In the genomic region with DNA sequence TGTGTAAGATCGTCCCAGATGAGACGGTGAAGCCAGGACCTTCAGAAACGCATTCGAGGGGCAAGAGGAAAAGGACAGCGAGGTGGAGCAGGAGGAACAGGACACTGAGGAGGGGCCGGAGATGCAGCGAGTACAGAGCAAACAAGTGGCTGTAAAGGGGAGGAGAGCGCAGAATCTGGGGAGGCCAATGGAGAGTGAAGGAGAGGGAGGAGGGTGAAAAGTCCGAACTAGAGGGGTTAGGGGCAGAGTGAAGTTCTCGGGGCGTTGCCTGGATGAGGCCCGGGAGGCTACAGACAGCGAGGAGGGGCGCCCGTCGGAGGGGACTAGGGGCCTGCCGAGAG, we compare ENCODE assay signal across 8 cellular contexts. TPM values are rescaled to one million over a fixed set of nuclear protein-coding genes. Genes with fewer than 3 reads are reported as not detected.
DNase-seq lines count a peak whose midpoint lies in the region; ATAC-seq, FAIRE-seq and TF ChIP-seq lines count a peak whose summit lies in the region.

No MANE protein-coding gene starts in this region.

- H3K4me3 ChIP-seq in BLaER1 treated with 17β-estradiol and CSF1 and Interleukin-3, amounts not matched to agents 10 nM and 100 nM = peak overlapping the region; percentile 62 to 78 (median 72); a peak in 19 of 20 replicates
- H3K4me3 ChIP-seq in KMS-11 (IDR thresholded peaks at IDR 0.05; ENCODE audit: insufficient read depth, low read depth, low read length) = no peak overlapping the region

- FAIRE-seq in H54 (lab: Jason Lieb, UNC) = no peak

- H3K9me3 ChIP-seq in BLaER1 treated with 17β-estradiol and CSF1 and Interleukin-3, amounts not matched to agents 10 nM and 100 nM (replicated peaks in 1 of 11) = no peaks in the 10 kb centered on the region

- H3K27ac ChIP-seq in BLaER1 treated with 17β-estradiol and CSF1 and Interleukin-3, amounts not matched to agents 10 nM and 100 nM = peak overlapping the region in 9 of 11 experiments; percentile 39 to 79 (median 68); a peak in 17 of 22 replicates
- H3K27ac ChIP-seq in KMS-11 = no peak overlapping the region

- H2AFZ ChIP-seq in KMS-11 (ENCODE audit: low read depth) = peak overlapping the region; percentile 78

- H3K9me3 Mint-ChIP-seq in central memory CD8-positive, alpha-beta T cell = no peaks in the 10 kb centered on the region
- H3K9me3 Mint-ChIP-seq in naive B cell = no peaks in the 10 kb centered on the region

- H3K79me2 ChIP-seq in KMS-11 (ENCODE audit: insufficient read depth, low read depth) = peaks cover 13% of the 10 kb centered on the region; the same call in 1 of the 2 replicates

- no peak for TF ChIP-seq POLR2A in H54 (IDR thresholded peaks at IDR 0.05; ENCODE audit: low read depth, low read length)

- H3K4me3 Mint-ChIP-seq in central memory CD8-positive, alpha-beta T cell = peak overlapping the region; percentile 82
- H3K4me3 Mint-ChIP-seq in naive B cell = peak overlapping the region; percentile 53 to 94 (median 86)

- no peak for TF ChIP-seq CTCF in KMS-11 (conservative IDR thresholded peaks at IDR 0.05; ENCODE audit: low read depth, low read length)

- H4K20me1 ChIP-seq in BLaER1 treated with 17β-estradiol and CSF1 and Interleukin-3, amounts not matched to agents 10 nM and 100 nM = peaks cover 0 to 5% (median 0%) of the 10 kb centered on the region in 11 experiments; a peak in 3 of 22 replicates
- H4K20me1 ChIP-seq in KMS-11 (ENCODE audit: insufficient read depth) = no peaks in the 10 kb centered on the region

- peak overlapping the region; percentile 81 to 99 (median 92) for H3K4me2 ChIP-seq in BLaER1 treated with 17β-estradiol and CSF1 and Interleukin-3, amounts not matched to agents 10 nM and 100 nM
- peak overlapping the region; percentile 29; the same call in 1 of the 2 replicates for H3K4me2 ChIP-seq in KMS-11

- H3K4me1 ChIP-seq in BLaER1 treated with 17β-estradiol and CSF1 and Interleukin-3, amounts not matched to agents 10 nM and 100 nM = peaks cover 29 to 65% (median 59%) of the 10 kb centered on the region in 10 experiments
- peaks cover 17% of the 10 kb centered on the region for H3K4me1 ChIP-seq in KMS-11 (ENCODE audit: low read depth, poor library complexity, severe bottlenecking)

- peak overlapping the region in 10 of 11 experiments; percentile 64 to 83 (median 77); a peak in 19 of 22 replicates for H3K9ac ChIP-seq in BLaER1 treated with 17β-estradiol and CSF1 and Interleukin-3, amounts not matched to agents 10 nM and 100 nM
- H3K9ac ChIP-seq in KMS-11 = no peak overlapping the region

- no peak for ATAC-seq in central memory CD8-positive, alpha-beta T cell (replicated peaks; ENCODE audit: extremely low read depth, poor library complexity, severe bottlenecking)
- ATAC-seq in naive B cell (ENCODE audit: low read depth in 2 of 2) = no peak

- peaks cover 3% of the 10 kb centered on the region for H3K36me3 Mint-ChIP-seq in central memory CD8-positive, alpha-beta T cell (ENCODE audit: insufficient read depth)
- H3K36me3 Mint-ChIP-seq in naive B cell = no peaks in the 10 kb centered on the region

- peaks cover 15% of the 10 kb centered on the region for H3K4me1 Mint-ChIP-seq in central memory CD8-positive, alpha-beta T cell
- H3K4me1 Mint-ChIP-seq in naive B cell = peaks cover 15 to 21% (median 17%) of the 10 kb centered on the region in 3 donors

- peaks cover 0 to 24% (median 19%) of the 10 kb centered on the region in 11 experiments; a peak in 14 of 22 replicates for H3K36me3 ChIP-seq in BLaER1 treated with 17β-estradiol and CSF1 and Interleukin-3, amounts not matched to agents 10 nM and 100 nM
- H3K36me3 ChIP-seq in KMS-11 (ENCODE audit: insufficient read depth) = no peaks in the 10 kb centered on the region; the same call in 1 of the 2 replicates

- no peak for DNase-seq in central memory CD8-positive, alpha-beta T cell (ENCODE audit: low spot score in 2 of 2)
- DNase-seq in naive B cell (no peak), mucosa of gallbladder (ENCODE audit: low spot score) (no peak), H54 (ENCODE audit: insufficient read length, low spot score) (no peak), DMS79 treated with DMSO at 0.1 percent for 48 hours (lab: John Stamatoyannopoulos, UW) (no peak), NCI-H2107 (lab: John Stamatoyannopoulos, UW) (no peak)

- no peaks in the 10 kb centered on the region for H3K27me3 ChIP-seq in BLaER1 treated with 17β-estradiol and CSF1 and Interleukin-3, amounts not matched to agents 10 nM and 100 nM
- H3K27me3 ChIP-seq in KMS-11 (ENCODE audit: insufficient read depth, low read depth) = no peaks in the 10 kb centered on the region

- no peaks in the 10 kb centered on the region for H3K27me3 Mint-ChIP-seq in central memory CD8-positive, alpha-beta T cell
- H3K27me3 Mint-ChIP-seq in naive B cell = no peaks in the 10 kb centered on the region

- peak overlapping the region; percentile 47 for H3K27ac Mint-ChIP-seq in central memory CD8-positive, alpha-beta T cell (ENCODE audit: low read depth)
- H3K27ac Mint-ChIP-seq in naive B cell = peak overlapping the region in 4 of 6 donors; percentile 3 to 79 (median 33)

RNA-seq across cellular contexts. Expression of gene PPIL2, which starts 8.8 kb away (rescaled TPM):
- 10 to 100 TPM; 19.7 to 35.4 (median 25.2) TPM for polyA plus RNA-seq in naive B cell (ENCODE audit: low read depth in 6 of 6)
- total RNA-seq in mucosa of gallbladder = 46.6 TPM

RNA-seq across cellular contexts. Expression of gene SDF2L1, which starts 14.9 kb away (rescaled TPM):
- polyA plus RNA-seq in naive B cell (ENCODE audit: low read depth in 6 of 6) = 10 to 100 TPM; 36.9 to 69.4 (median 39.1) TPM
- total RNA-seq in mucosa of gallbladder = 61.4 TPM

RNA-seq across cellular contexts. Expression of gene CCDC116, which starts 24.4 kb away (rescaled TPM):
- not detected for polyA plus RNA-seq in naive B cell (ENCODE audit: low read depth in 6 of 6)
- 0.37 TPM for total RNA-seq in mucosa of gallbladder

RNA-seq across cellular contexts. Expression of gene YDJC, which starts 27.2 kb away (rescaled TPM):
- 10 to 100 TPM; 54.7 to 97.9 (median 65.1) TPM for polyA plus RNA-seq in naive B cell (ENCODE audit: low read depth in 6 of 6)
- total RNA-seq in mucosa of gallbladder = 27.4 TPM
